In genomic region chr12:57476162-57476992, GRCh38 we compare ENCODE assay signal across 8 cellular contexts.
DNase-seq lines count a peak whose midpoint lies in the region; ATAC-seq lines count a peak whose summit lies in the region.

No MANE protein-coding gene starts in this region.

- H3K4me3 ChIP-seq in iPS-15b (ENCODE audit: low read depth, low read length): peak overlapping the region; percentile 45

- H3K27me3 ChIP-seq in iPS-15b (ENCODE audit: control insufficient read depth, insufficient read depth, low read length): peaks cover 65% of the 10 kb centered on the region

- H3K9me3 ChIP-seq in iPS-15b (ENCODE audit: control insufficient read depth, insufficient read depth, low read length): no peaks in the 10 kb centered on the region

- peak; percentile 85 for DNase-seq in KBM-7
- peak; percentile 53 for DNase-seq in activated effector memory CD4-positive, alpha-beta T cell treated with Interleukin-2 at 50 U/mL for 16 hours
- DNase-seq in stimulated activated CD4-positive, alpha-beta T cell treated with anti-CD3 and anti-CD28 coated beads, Interleukin-1b, Interleukin-23, amount 100 ng/mL, for 48 hours: peak; percentile 88
- DNase-seq in DMS153 (lab: John Stamatoyannopoulos, UW): no peak
- DNase-seq in NCI-H2227 (lab: John Stamatoyannopoulos, UW; ENCODE audit: unreplicated experiment): no peak

- ATAC-seq in GM18511 (IDR thresholded peaks at IDR 0.05; ENCODE audit: unreplicated experiment): peak; percentile 47
- ATAC-seq in HG03135 (IDR thresholded peaks at IDR 0.05; ENCODE audit: unreplicated experiment): no peak

- H3K36me3 ChIP-seq in iPS-15b (ENCODE audit: control insufficient read depth, insufficient read depth, low read length): no peaks in the 10 kb centered on the region

- in situ Hi-C loops in KBM-7 (cut with MboI; ENCODE audit: low pct_unique_long_range_greater_than_20kb, low sequenced_read_pairs): no loop called here

- no peak overlapping the region for H3K9ac ChIP-seq in iPS-15b (ENCODE audit: low read depth, low read length)

- H3K4me1 ChIP-seq in iPS-15b (ENCODE audit: control insufficient read depth, insufficient read depth, low read length): peaks cover 6% of the 10 kb centered on the region

Comparison
In these comparisons a context has a peak if more than half of its experiments do, and no peak if none do; other contexts are left out.
1. DNase-seq: peak in KBM-7 (single experiment), activated effector memory CD4-positive, alpha-beta T cell treated with Interleukin-2 at 50 U/mL for 16 hours (single experiment) and stimulated activated CD4-positive, alpha-beta T cell treated with anti-CD3 and anti-CD28 coated beads, Interleukin-1b, Interleukin-23, amount 100 ng/mL, for 48 hours (single experiment); none in DMS153 (single experiment) and NCI-H2227 (single experiment).